ENCODE assay signal across 1 cellular context in the genomic region with DNA sequence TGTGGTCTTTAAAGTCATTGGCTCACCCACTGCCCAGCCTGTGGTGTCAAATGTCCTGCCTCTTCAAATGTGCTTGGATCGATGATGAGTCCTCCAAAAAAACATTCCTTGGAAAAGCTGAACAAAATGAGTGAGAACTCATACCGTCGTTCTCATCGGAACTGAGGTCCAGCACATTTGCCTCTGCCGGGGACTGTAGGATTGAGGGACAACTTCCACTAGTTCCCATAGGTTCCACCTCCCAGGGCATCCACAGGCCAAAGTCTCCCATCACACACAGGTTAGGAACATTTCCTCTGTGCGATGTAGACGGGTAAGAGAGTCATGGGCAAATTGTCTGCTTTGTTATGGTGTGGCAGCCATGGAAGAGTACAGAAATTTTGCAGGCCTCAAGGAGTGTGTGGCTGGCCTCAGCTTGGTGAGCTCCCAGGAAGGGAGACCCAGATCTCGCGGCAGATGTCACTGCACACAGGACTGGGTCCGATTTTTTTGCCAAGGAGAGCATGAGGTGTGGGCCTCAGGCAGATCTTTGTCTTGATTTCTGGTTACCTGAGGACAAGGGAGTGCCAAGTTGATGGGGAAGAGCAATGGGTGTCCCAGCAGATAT.
TF ChIP-seq lines count a peak whose summit lies in the region.

No MANE protein-coding gene starts in this region.

TF ChIP-seq in K562, 482 proteins besides CTCF, POLR2A, EP300 and RAD21 (continued from another document):
- TF ChIP-seq, protein P1, sequence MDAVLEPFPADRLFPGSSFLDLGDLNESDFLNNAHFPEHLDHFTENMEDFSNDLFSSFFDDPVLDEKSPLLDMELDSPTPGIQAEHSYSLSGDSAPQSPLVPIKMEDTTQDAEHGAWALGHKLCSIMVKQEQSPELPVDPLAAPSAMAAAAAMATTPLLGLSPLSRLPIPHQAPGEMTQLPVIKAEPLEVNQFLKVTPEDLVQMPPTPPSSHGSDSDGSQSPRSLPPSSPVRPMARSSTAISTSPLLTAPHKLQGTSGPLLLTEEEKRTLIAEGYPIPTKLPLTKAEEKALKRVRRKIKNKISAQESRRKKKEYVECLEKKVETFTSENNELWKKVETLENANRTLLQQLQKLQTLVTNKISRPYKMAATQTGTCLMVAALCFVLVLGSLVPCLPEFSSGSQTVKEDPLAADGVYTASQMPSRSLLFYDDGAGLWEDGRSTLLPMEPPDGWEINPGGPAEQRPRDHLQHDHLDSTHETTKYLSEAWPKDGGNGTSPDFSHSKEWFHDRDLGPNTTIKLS (IDR thresholded peaks at IDR 0.05; ENCODE audit: borderline replicate concordance, low read depth): no peak
- TF ChIP-seq FOXJ3 (CRISPR knock-in tag; IDR thresholded peaks at IDR 0.05) (no peak), MECOM (CRISPR knock-in tag; IDR thresholded peaks at IDR 0.05) (no peak), SIN3B (IDR thresholded peaks at IDR 0.05; ENCODE audit: low read depth) (no peak)
